Comparison of ENCODE assay signal across 8 cellular contexts in genomic region chr10:124462348-124462695, GRCh38. TPM values are rescaled to one million over a fixed set of nuclear protein-coding genes. Genes with fewer than 3 reads are reported as not detected.
DNase-seq lines count a peak whose midpoint lies in the region; ATAC-seq and TF ChIP-seq lines count a peak whose summit lies in the region.

No MANE protein-coding gene starts in this region.

- H3K18ac ChIP-seq in mesenchymal stem cell (ENCODE audit: low read depth in 1 of 2, low read length in 2 of 2): peak overlapping the region in 1 of 2 experiments; percentile 78

- intact Hi-C loops in activated naive CD4-positive, alpha-beta T cell treated with anti-CD3 and anti-CD28 coated beads for 36 hours (cut with micrococcal nuclease): loop anchor here (5.0 to 10.0 kb wide), 6 partner anchors 230 to 1362 kb away; partner anchors contain the start of genes ABRAXAS2, BCCIP, BUB3 and EDRF1
- intact Hi-C loops in body of pancreas (cut with DNase I): no loop called here

- H3K36me3 ChIP-seq in body of pancreas (replicated peaks in 1 of 2; ENCODE audit: insufficient read depth in 1 of 2, low read depth in 2 of 2): no peaks in the 10 kb centered on the region
- no peaks in the 10 kb centered on the region for H3K36me3 ChIP-seq in mesenchymal stem cell (ENCODE audit: control insufficient read depth in 1 of 2, insufficient read depth in 2 of 2, low read depth in 1 of 2, low read length in 2 of 2)

- H3K4me3 ChIP-seq in body of pancreas (peak overlapping the region; percentile 23 to 66), mesenchymal stem cell (ENCODE audit: insufficient read depth in 1 of 2, low read depth in 1 of 2, low read length in 2 of 2) (peak overlapping the region; percentile 93 to 99)

- H3K27ac ChIP-seq in body of pancreas: peak overlapping the region; percentile 83 to 93 (median 87)
- no peak overlapping the region for H3K27ac ChIP-seq in mesenchymal stem cell (ENCODE audit: low read length, poor library complexity, severe bottlenecking)

- no peak overlapping the region for H2BK15ac ChIP-seq in mesenchymal stem cell (ENCODE audit: low read depth, poor library complexity, severe bottlenecking)

- H3K9me3 Mint-ChIP-seq in activated naive CD4-positive, alpha-beta T cell treated with anti-CD3 and anti-CD28 coated beads for 36 hours: no peaks in the 10 kb centered on the region
- no peaks in the 10 kb centered on the region for H3K9me3 Mint-ChIP-seq in type B pancreatic cell

- peaks cover 27% of the 10 kb centered on the region for H3K4me1 Mint-ChIP-seq in activated naive CD4-positive, alpha-beta T cell treated with anti-CD3 and anti-CD28 coated beads for 36 hours (ENCODE audit: low read depth)
- H3K4me1 Mint-ChIP-seq in type B pancreatic cell (ENCODE audit: unreplicated experiment): peaks cover 23% of the 10 kb centered on the region

- no peak overlapping the region for H3K14ac ChIP-seq in mesenchymal stem cell (ENCODE audit: low read length in 2 of 2)

- no peak overlapping the region for H3K23ac ChIP-seq in mesenchymal stem cell (ENCODE audit: low read length in 2 of 2)

- no peak overlapping the region for H2BK120ac ChIP-seq in mesenchymal stem cell (ENCODE audit: low read depth, low read length)

- no peak overlapping the region for H2BK5ac ChIP-seq in mesenchymal stem cell (ENCODE audit: low read depth, low read length, poor library complexity, severe bottlenecking)

- H4K8ac ChIP-seq in mesenchymal stem cell (ENCODE audit: low read length): peak overlapping the region; percentile 95

- no peak for TF ChIP-seq CTCF in body of pancreas (IDR thresholded peaks at IDR 0.05)
- no peak for TF ChIP-seq CTCF in type B pancreatic cell (conservative IDR thresholded peaks at IDR 0.05)

- no peak overlapping the region for H4K91ac ChIP-seq in mesenchymal stem cell (ENCODE audit: low read length)

- TF ChIP-seq POLR2A in body of pancreas (IDR thresholded peaks at IDR 0.05): no peak

- H3K27me3 Mint-ChIP-seq in activated naive CD4-positive, alpha-beta T cell treated with anti-CD3 and anti-CD28 coated beads for 36 hours (ENCODE audit: low read depth): peaks cover 2% of the 10 kb centered on the region
- H3K27me3 Mint-ChIP-seq in type B pancreatic cell: peaks cover 2% of the 10 kb centered on the region

- WGBS in body of pancreas, 2 donors: 78 to 81% methylated on average over 8 of the region's 8 CpGs
- WGBS in mesenchymal stem cell: 94% methylated on average over 6 of the region's 8 CpGs

- peak overlapping the region; percentile 36 for H3K27ac Mint-ChIP-seq in activated naive CD4-positive, alpha-beta T cell treated with anti-CD3 and anti-CD28 coated beads for 36 hours
- peak overlapping the region; percentile 84 for H3K27ac Mint-ChIP-seq in type B pancreatic cell

- H3K4me2 ChIP-seq in mesenchymal stem cell (ENCODE audit: low read length, poor library complexity, severe bottlenecking): peak overlapping the region; percentile 94

- H2AFZ ChIP-seq in mesenchymal stem cell (ENCODE audit: low read depth, low read length): peak overlapping the region; percentile 99

- peak overlapping the region; percentile 83 for H3K9ac ChIP-seq in mesenchymal stem cell (ENCODE audit: low read length)

- CTCF ChIA-PET in activated naive CD4-positive, alpha-beta T cell treated with anti-CD3 and anti-CD28 coated beads for 36 hours (lab: Charles Lee): no interaction called here

- H3K4me1 ChIP-seq in body of pancreas: peaks cover 6% of the 10 kb centered on the region
- H3K4me1 ChIP-seq in mesenchymal stem cell (ENCODE audit: control insufficient read depth, insufficient read depth, low read depth, low read length): peaks cover 7% of the 10 kb centered on the region

- no peak overlapping the region for H2BK12ac ChIP-seq in mesenchymal stem cell (ENCODE audit: low read length in 2 of 2)

- no peak for ATAC-seq in body of pancreas
- ATAC-seq in HG02642 (IDR thresholded peaks at IDR 0.05; ENCODE audit: poor library complexity, unreplicated experiment): no peak
- ATAC-seq in HG02981 (IDR thresholded peaks at IDR 0.05; ENCODE audit: unreplicated experiment): no peak

- peaks cover 16% of the 10 kb centered on the region for H3K79me1 ChIP-seq in mesenchymal stem cell (replicated peaks; ENCODE audit: low read length, poor library complexity, severe bottlenecking)

- no peak overlapping the region for H2AK5ac ChIP-seq in mesenchymal stem cell (ENCODE audit: low read length, severe bottlenecking)

- H3K9me3 ChIP-seq in body of pancreas (no peaks in the 10 kb centered on the region), mesenchymal stem cell (ENCODE audit: control insufficient read depth, low read length) (no peaks in the 10 kb centered on the region)

- H3K27me3 ChIP-seq in body of pancreas (no peaks in the 10 kb centered on the region), mesenchymal stem cell (ENCODE audit: control insufficient read depth in 1 of 2, insufficient read depth in 1 of 2, low read length in 2 of 2) (peaks cover 0 to 8% of the 10 kb centered on the region in 2 experiments)

- H3K36me3 Mint-ChIP-seq in activated naive CD4-positive, alpha-beta T cell treated with anti-CD3 and anti-CD28 coated beads for 36 hours (ENCODE audit: low read depth): peaks cover 1% of the 10 kb centered on the region
- no peaks in the 10 kb centered on the region for H3K36me3 Mint-ChIP-seq in type B pancreatic cell

- H3K4me3 Mint-ChIP-seq in activated naive CD4-positive, alpha-beta T cell treated with anti-CD3 and anti-CD28 coated beads for 36 hours: peak overlapping the region; percentile 77
- peak overlapping the region; percentile 94 for H3K4me3 Mint-ChIP-seq in type B pancreatic cell

- no peak for DNase-seq in activated naive CD4-positive, alpha-beta T cell treated with anti-CD3 and anti-CD28 coated beads for 36 hours
- no peak for DNase-seq in activated naive CD4-positive, alpha-beta T cell (lab: John Stamatoyannopoulos, UW)
- DNase-seq in body of pancreas: no peak
- DNase-seq in mesenchymal stem cell: no peak
- DNase-seq in type B pancreatic cell (ENCODE audit: extremely low spot score, unreplicated experiment): no peak
- DNase-seq in Kasumi-1 (lab: John Stamatoyannopoulos, UW): no peak

- peak overlapping the region in 1 of 2 experiments; percentile 73 for H3K4ac ChIP-seq in mesenchymal stem cell (ENCODE audit: low read depth in 1 of 2, low read length in 2 of 2)

RNA-seq across cellular contexts. Expression of gene LHPP, which starts 0.7 kb away (rescaled TPM):
- total RNA-seq in activated naive CD4-positive, alpha-beta T cell treated with anti-CD3 and anti-CD28 coated beads for 36 hours: 10 to 100 TPM; 17.7 TPM
- total RNA-seq in body of pancreas: 1 to 10 TPM; 4.9 to 9.9 TPM
- 11.3 TPM for polyA plus RNA-seq in mesenchymal stem cell (2013, experiment 1 of 2)
- 11.0 TPM for polyA plus RNA-seq in mesenchymal stem cell (2013, experiment 2 of 2)
- total RNA-seq in type B pancreatic cell (ENCODE audit: low replicate concordance): 12.7 and 13.6 TPM in 2 replicates

RNA-seq across cellular contexts. Expression of gene NKX1-2, which starts 12.5 kb away (rescaled TPM):
- total RNA-seq in activated naive CD4-positive, alpha-beta T cell treated with anti-CD3 and anti-CD28 coated beads for 36 hours: not detected
- not detected for total RNA-seq in body of pancreas
- polyA plus RNA-seq in mesenchymal stem cell (2013, experiment 1 of 2): not detected
- polyA plus RNA-seq in mesenchymal stem cell (2013, experiment 2 of 2): not detected
- total RNA-seq in type B pancreatic cell (ENCODE audit: low replicate concordance): 0.29 and 0.48 TPM in 2 replicates

RNA-seq across cellular contexts. Expression of gene OAT, which starts 43.6 kb away (rescaled TPM):
- total RNA-seq in activated naive CD4-positive, alpha-beta T cell treated with anti-CD3 and anti-CD28 coated beads for 36 hours: 10 to 100 TPM; 37.4 to 41.6 TPM
- total RNA-seq in body of pancreas: 10 to 100 TPM; 22.8 to 40.9 TPM
- polyA plus RNA-seq in mesenchymal stem cell (2013, experiment 1 of 2): 96.7 TPM
- polyA plus RNA-seq in mesenchymal stem cell (2013, experiment 2 of 2): 101 TPM
- total RNA-seq in type B pancreatic cell (ENCODE audit: low replicate concordance): 83.4 and 144 TPM in 2 replicates
